In the genomic region with DNA sequence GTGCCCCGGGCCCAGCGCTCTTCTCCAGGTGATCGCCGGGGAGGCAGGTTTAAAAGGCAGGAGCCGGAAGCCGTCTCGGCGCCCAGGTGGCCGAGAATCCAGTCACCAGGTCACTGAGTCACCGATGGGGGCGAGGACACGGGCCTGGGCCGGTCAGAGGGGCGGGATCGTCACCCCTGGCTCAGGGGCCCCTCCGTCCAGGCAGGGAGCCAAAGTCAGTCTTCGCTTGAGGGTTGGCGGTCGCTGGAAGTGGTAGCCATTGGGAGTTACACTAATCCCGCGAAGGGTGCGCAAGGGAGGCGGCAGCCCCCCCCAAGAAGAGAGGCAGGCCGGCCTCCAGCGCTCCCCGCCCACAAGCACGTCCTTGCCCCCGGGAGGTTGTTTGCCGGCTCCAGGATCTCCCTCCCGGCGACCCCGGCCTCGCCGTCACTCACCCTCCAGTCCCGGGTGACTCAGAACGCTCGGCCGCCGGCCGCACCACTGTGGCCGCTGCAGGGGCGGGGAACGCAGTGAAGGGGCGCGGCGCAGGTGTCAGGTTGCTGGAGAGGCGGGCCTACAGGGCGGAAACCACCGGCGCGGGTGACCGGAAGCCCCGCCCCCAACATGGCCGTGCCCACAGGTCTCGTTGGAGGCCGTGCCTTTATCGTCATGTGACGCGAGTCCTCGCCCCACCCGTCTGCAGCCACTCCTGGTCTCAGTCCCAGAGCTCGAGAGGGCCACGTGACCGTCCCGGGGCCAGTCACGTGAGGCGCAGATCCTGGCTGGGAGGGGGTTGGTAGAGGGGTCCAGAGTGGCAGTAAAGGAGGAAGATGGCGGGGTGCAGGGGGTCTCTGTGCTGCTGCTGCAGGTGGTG, we compare ENCODE assay signal across 1 cellular context.
TF ChIP-seq lines count a peak whose summit lies in the region.

A gene with protein sequence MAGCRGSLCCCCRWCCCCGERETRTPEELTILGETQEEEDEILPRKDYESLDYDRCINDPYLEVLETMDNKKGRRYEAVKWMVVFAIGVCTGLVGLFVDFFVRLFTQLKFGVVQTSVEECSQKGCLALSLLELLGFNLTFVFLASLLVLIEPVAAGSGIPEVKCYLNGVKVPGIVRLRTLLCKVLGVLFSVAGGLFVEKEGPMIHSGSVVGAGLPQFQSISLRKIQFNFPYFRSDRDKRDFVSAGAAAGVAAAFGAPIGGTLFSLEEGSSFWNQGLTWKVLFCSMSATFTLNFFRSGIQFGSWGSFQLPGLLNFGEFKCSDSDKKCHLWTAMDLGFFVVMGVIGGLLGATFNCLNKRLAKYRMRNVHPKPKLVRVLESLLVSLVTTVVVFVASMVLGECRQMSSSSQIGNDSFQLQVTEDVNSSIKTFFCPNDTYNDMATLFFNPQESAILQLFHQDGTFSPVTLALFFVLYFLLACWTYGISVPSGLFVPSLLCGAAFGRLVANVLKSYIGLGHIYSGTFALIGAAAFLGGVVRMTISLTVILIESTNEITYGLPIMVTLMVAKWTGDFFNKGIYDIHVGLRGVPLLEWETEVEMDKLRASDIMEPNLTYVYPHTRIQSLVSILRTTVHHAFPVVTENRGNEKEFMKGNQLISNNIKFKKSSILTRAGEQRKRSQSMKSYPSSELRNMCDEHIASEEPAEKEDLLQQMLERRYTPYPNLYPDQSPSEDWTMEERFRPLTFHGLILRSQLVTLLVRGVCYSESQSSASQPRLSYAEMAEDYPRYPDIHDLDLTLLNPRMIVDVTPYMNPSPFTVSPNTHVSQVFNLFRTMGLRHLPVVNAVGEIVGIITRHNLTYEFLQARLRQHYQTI (plus strand): TSS at position 738 of the 853 bp plus-strand sequence. CDS start 72 bp downstream, at position 810.
A gene (minus strand): TSS at position 511 of the 853 bp plus-strand sequence. CDS start 2,848 bp downstream, outside the sequence.

TF ChIP-seq in K562, 482 proteins besides CTCF, POLR2A, EP300 and RAD21 (continued from another document and continues in another):
- TF ChIP-seq, protein P1, sequence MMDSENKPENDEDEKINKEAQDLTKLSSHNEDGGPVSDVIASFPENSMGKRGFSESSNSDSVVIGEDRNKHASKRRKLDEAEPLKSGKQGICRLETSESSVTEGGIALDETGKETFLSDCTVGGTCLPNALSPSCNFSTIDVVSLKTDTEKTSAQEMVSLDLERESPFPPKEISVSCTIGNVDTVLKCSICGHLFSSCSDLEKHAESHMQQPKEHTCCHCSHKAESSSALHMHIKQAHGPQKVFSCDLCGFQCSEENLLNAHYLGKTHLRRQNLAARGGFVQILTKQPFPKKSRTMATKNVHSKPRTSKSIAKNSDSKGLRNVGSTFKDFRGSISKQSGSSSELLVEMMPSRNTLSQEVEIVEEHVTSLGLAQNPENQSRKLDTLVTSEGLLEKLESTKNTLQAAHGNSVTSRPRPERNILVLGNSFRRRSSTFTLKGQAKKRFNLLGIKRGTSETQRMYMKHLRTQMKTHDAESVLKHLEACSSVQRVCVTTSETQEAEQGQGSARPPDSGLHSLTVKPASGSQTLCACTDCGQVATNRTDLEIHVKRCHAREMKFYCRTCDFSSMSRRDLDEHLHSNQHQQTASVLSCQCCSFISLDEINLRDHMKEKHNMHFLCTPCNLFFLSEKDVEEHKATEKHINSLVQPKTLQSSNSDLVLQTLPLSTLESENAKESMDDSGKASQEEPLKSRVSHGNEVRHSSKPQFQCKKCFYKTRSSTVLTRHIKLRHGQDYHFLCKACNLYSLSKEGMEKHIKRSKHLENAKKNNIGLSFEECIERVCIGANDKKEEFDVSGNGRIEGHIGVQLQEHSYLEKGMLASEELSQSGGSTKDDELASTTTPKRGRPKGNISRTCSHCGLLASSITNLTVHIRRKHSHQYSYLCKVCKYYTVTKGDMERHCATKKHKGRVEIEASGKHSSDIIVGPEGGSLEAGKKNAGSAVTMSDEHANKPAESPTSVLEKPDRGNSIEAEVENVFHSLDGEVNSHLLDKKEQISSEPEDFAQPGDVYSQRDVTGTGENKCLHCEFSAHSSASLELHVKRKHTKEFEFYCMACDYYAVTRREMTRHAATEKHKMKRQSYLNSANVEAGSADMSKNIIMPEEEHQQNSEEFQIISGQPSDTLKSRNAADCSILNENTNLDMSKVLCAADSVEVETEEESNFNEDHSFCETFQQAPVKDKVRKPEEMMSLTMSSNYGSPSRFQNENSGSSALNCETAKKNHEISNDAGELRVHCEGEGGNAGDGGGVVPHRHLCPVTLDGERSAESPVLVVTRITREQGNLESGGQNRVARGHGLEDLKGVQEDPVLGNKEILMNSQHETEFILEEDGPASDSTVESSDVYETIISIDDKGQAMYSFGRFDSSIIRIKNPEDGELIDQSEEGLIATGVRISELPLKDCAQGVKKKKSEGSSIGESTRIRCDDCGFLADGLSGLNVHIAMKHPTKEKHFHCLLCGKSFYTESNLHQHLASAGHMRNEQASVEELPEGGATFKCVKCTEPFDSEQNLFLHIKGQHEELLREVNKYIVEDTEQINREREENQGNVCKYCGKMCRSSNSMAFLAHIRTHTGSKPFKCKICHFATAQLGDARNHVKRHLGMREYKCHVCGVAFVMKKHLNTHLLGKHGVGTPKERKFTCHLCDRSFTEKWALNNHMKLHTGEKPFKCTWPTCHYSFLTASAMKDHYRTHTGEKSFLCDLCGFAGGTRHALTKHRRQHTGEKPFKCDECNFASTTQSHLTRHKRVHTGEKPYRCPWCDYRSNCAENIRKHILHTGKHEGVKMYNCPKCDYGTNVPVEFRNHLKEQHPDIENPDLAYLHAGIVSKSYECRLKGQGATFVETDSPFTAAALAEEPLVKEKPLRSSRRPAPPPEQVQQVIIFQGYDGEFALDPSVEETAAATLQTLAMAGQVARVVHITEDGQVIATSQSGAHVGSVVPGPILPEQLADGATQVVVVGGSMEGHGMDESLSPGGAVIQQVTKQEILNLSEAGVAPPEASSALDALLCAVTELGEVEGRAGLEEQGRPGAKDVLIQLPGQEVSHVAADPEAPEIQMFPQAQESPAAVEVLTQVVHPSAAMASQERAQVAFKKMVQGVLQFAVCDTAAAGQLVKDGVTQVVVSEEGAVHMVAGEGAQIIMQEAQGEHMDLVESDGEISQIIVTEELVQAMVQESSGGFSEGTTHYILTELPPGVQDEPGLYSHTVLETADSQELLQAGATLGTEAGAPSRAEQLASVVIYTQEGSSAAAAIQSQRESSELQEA (IDR thresholded peaks at IDR 0.05; ENCODE audit: low read depth): no peak
- TF ChIP-seq, protein P2, sequence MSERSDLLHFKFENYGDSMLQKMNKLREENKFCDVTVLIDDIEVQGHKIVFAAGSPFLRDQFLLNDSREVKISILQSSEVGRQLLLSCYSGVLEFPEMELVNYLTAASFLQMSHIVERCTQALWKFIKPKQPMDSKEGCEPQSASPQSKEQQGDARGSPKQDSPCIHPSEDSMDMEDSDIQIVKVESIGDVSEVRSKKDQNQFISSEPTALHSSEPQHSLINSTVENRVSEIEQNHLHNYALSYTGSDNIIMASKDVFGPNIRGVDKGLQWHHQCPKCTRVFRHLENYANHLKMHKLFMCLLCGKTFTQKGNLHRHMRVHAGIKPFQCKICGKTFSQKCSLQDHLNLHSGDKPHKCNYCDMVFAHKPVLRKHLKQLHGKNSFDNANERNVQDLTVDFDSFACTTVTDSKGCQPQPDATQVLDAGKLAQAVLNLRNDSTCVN (CRISPR knock-in tag; IDR thresholded peaks at IDR 0.05): 0 out of 2 replicates have a peak, but pooled peaks have one; percentile 7
- TF ChIP-seq ZBED1 (IDR thresholded peaks at IDR 0.05): 0 out of 2 replicates have a peak, but pooled peaks have one; percentile 44
- TF ChIP-seq, protein P3, sequence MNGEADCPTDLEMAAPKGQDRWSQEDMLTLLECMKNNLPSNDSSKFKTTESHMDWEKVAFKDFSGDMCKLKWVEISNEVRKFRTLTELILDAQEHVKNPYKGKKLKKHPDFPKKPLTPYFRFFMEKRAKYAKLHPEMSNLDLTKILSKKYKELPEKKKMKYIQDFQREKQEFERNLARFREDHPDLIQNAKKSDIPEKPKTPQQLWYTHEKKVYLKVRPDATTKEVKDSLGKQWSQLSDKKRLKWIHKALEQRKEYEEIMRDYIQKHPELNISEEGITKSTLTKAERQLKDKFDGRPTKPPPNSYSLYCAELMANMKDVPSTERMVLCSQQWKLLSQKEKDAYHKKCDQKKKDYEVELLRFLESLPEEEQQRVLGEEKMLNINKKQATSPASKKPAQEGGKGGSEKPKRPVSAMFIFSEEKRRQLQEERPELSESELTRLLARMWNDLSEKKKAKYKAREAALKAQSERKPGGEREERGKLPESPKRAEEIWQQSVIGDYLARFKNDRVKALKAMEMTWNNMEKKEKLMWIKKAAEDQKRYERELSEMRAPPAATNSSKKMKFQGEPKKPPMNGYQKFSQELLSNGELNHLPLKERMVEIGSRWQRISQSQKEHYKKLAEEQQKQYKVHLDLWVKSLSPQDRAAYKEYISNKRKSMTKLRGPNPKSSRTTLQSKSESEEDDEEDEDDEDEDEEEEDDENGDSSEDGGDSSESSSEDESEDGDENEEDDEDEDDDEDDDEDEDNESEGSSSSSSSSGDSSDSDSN (IDR thresholded peaks at IDR 0.05; ENCODE audit: borderline replicate concordance in 1 of 2, low read depth in 2 of 2, low read length in 2 of 2): peak; percentile 97 to 98
- peak; percentile 54; the same call in 1 of the 2 replicates for TF ChIP-seq ZNF79 (CRISPR knock-in tag; IDR thresholded peaks at IDR 0.05; ENCODE audit: low read depth)
- TF ChIP-seq ERF (CRISPR knock-in tag; IDR thresholded peaks at IDR 0.05): peak; percentile 51
- peak; percentile 79 for TF ChIP-seq FOXJ2 (tag; IDR thresholded peaks at IDR 0.05)
- peak; percentile 53 for TF ChIP-seq PCBP1 (IDR thresholded peaks at IDR 0.05; ENCODE audit: low read depth, low read length, poor library complexity, severe bottlenecking)
- peak; percentile 100 for TF ChIP-seq RAD51 (IDR thresholded peaks at IDR 0.05; ENCODE audit: borderline replicate concordance, low read depth)
- no peak for TF ChIP-seq CHD1 (IDR thresholded peaks at IDR 0.05; ENCODE audit: low read length)
- no peak for TF ChIP-seq PTBP1 (IDR thresholded peaks at IDR 0.05; ENCODE audit: low read depth, low read length)
- peak; percentile 73 for TF ChIP-seq HCFC1 (IDR thresholded peaks at IDR 0.05; ENCODE audit: low read depth, low read length)
- TF ChIP-seq MIER1 (IDR thresholded peaks at IDR 0.05; ENCODE audit: low read depth): no peak
- TF ChIP-seq, protein P4, sequence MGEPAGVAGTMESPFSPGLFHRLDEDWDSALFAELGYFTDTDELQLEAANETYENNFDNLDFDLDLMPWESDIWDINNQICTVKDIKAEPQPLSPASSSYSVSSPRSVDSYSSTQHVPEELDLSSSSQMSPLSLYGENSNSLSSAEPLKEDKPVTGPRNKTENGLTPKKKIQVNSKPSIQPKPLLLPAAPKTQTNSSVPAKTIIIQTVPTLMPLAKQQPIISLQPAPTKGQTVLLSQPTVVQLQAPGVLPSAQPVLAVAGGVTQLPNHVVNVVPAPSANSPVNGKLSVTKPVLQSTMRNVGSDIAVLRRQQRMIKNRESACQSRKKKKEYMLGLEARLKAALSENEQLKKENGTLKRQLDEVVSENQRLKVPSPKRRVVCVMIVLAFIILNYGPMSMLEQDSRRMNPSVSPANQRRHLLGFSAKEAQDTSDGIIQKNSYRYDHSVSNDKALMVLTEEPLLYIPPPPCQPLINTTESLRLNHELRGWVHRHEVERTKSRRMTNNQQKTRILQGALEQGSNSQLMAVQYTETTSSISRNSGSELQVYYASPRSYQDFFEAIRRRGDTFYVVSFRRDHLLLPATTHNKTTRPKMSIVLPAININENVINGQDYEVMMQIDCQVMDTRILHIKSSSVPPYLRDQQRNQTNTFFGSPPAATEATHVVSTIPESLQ (CRISPR knock-in tag; IDR thresholded peaks at IDR 0.05): no peak
- TF ChIP-seq ILF3 (IDR thresholded peaks at IDR 0.05; ENCODE audit: borderline replicate concordance): no peak
- no peak for TF ChIP-seq CSDE1 (IDR thresholded peaks at IDR 0.05)
- no peak for TF ChIP-seq EZH2 (IDR thresholded peaks at IDR 0.05; ENCODE audit: borderline replicate concordance, low read depth, low read length)
- TF ChIP-seq NFRKB (IDR thresholded peaks at IDR 0.05; ENCODE audit: low read depth): 0 out of 2 replicates have a peak, but pooled peaks have one; percentile 23
- no peak for TF ChIP-seq PYGO2 (tag; IDR thresholded peaks at IDR 0.05)
- no peak for TF ChIP-seq NR2C1 (IDR thresholded peaks at IDR 0.05)
- TF ChIP-seq NR2C1 (tag; IDR thresholded peaks at IDR 0.05): peak; percentile 32; the same call in 1 of the 2 replicates
- no peak; the same call in none of the 2 replicates for TF ChIP-seq ZNF12 (CRISPR knock-in tag; IDR thresholded peaks at IDR 0.05)
- peak; percentile 19 to 93; a peak in 2 of 4 replicates for TF ChIP-seq RCOR1 (IDR thresholded peaks at IDR 0.05; ENCODE audit: borderline replicate concordance in 1 of 2, low read depth in 2 of 2, low read length in 2 of 2)
- TF ChIP-seq, protein P5, sequence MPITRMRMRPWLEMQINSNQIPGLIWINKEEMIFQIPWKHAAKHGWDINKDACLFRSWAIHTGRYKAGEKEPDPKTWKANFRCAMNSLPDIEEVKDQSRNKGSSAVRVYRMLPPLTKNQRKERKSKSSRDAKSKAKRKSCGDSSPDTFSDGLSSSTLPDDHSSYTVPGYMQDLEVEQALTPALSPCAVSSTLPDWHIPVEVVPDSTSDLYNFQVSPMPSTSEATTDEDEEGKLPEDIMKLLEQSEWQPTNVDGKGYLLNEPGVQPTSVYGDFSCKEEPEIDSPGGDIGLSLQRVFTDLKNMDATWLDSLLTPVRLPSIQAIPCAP (CRISPR knock-in tag; IDR thresholded peaks at IDR 0.05; ENCODE audit: borderline replicate concordance): no peak
- TF ChIP-seq, protein P6, sequence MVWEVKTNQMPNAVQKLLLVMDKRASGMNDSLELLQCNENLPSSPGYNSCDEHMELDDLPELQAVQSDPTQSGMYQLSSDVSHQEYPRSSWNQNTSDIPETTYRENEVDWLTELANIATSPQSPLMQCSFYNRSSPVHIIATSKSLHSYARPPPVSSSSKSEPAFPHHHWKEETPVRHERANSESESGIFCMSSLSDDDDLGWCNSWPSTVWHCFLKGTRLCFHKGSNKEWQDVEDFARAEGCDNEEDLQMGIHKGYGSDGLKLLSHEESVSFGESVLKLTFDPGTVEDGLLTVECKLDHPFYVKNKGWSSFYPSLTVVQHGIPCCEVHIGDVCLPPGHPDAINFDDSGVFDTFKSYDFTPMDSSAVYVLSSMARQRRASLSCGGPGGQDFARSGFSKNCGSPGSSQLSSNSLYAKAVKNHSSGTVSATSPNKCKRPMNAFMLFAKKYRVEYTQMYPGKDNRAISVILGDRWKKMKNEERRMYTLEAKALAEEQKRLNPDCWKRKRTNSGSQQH (CRISPR knock-in tag; IDR thresholded peaks at IDR 0.05): no peak; the same call in 1 of the 2 replicates
- TF ChIP-seq, protein P7, sequence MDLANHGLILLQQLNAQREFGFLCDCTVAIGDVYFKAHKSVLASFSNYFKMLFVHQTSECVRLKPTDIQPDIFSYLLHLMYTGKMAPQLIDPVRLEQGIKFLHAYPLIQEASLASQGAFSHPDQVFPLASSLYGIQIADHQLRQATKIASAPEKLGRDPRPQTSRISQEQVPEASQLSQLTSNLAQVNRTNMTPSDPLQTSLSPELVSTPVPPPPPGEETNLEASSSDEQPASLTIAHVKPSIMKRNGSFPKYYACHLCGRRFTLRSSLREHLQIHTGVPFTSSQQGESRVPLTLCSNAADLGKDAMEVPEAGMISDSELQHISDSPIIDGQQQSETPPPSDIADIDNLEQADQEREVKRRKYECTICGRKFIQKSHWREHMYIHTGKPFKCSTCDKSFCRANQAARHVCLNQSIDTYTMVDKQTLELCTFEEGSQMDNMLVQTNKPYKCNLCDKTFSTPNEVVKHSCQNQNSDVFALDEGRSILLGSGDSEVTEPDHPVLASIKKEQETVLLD (IDR thresholded peaks at IDR 0.05): peak; percentile 68; the same call in 1 of the 2 replicates
- TF ChIP-seq ZNF197 (CRISPR knock-in tag; IDR thresholded peaks at IDR 0.05; ENCODE audit: low read depth): peak; percentile 88; the same call in 1 of the 2 replicates
- no peak for TF ChIP-seq POLR3G (IDR thresholded peaks at IDR 0.05; ENCODE audit: extremely low read depth, insufficient read length, insufficient replicate concordance)
- TF ChIP-seq NRF1 (conservative IDR thresholded peaks at IDR 0.05 in 1 of 2, IDR thresholded peaks at IDR 0.05 in 1 of 2): peak; percentile 91 to 92
- TF ChIP-seq ATF7 (IDR thresholded peaks at IDR 0.05): peak; percentile 94
- peak; percentile 85 for TF ChIP-seq FOXP1 (CRISPR knock-in tag; IDR thresholded peaks at IDR 0.05)
- TF ChIP-seq FOXK2 (conservative IDR thresholded peaks at IDR 0.05 in 1 of 2, IDR thresholded peaks at IDR 0.05 in 1 of 2; ENCODE audit: low read depth in 2 of 2): peak; percentile 88 to 97
